In the genomic region with DNA sequence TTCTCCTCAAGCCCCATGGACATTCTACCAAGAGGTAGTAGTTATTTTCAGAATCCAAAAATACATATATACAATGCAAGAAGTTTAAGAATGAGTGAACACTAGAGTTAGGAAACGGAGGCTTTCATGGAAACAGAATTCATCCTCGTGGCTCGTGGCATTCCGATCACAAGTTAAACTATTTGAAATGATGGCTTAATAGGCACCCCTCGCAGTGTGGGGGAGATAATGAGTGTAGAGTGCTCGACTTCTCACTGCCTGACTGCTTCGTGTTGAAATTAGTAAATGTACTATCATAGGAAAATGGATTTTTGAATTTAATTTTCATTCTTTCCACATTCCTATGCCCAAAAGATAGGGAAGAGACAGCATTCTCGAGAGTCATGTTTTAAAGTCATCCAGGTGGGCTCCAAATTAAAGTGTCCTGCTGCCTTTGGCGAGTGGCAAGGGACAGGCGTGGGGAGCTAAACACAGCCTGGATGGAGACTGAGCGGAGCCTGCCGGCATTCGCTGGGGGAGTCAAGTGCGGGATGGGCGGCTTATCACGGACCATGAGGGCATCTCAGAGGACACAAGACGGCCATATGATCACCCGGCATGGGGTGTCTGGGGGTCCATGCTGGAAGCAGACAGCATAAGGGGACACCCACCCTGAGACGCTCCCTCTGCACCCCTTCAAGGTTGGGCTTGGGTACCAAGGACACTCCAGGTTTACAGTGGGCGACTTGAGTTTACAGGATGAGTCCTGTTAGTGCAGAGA, we compare ENCODE assay signal across 15 cellular contexts.
"Had no signal": no experiment of that assay in that cellular context is flagged by ENCODE, and none has a peak within 500 bp of the region (broad histone marks: within the 10 kb centered on the region; RNA-seq: fewer than 3 reads in every experiment).

No MANE protein-coding gene starts in this region.

- DNase-seq: activated CD4-positive, alpha-beta T cell treated with anti-CD3 and anti-CD28 coated beads, Interleukin-2, amount 10 ng/mL, durations not matched to agents 7 days and 5 days; activated CD4-positive, CD25-positive, alpha-beta regulatory T cell treated with anti-CD3 and anti-CD28 coated beads, Interleukin-2, amount 50 U/mL, for 72 hours; activated CD8-positive, alpha-beta T cell treated with anti-CD3 and anti-CD28 coated beads for 36 hours; activated T-cell treated with anti-CD3 and anti-CD28 coated beads, Interleukin-2, amount 50 U/mL, for 48 hours; anterior cingulate cortex; body of pancreas; effector CD4-positive, alpha-beta T cell; heart right ventricle; naive thymus-derived CD4-positive, alpha-beta T cell; occipital lobe; right cardiac atrium; SK-N-SH; stimulated activated CD4-positive, alpha-beta T cell treated with anti-CD3 and anti-CD28 coated beads, Interleukin-12 subunit alpha, Interleukin-12 subunit beta, amount 100 ng/mL, for 4 hours; stimulated activated CD4-positive, alpha-beta T cell treated with anti-CD3 and anti-CD28 coated beads, Interleukin-4, amount 100 ng/mL, for 4 hours had no signal

- ATAC-seq: activated CD8-positive, alpha-beta T cell treated with anti-CD3 and anti-CD28 coated beads for 36 hours; body of pancreas; heart right ventricle; left lung; naive thymus-derived CD4-positive, alpha-beta T cell; right cardiac atrium had no signal
